ENCODE assay signal across 24 cellular contexts in genomic region chr6:107323133-107323785, GRCh38.
DNase-seq lines count a peak whose midpoint lies in the region; ATAC-seq, FAIRE-seq and TF ChIP-seq lines count a peak whose summit lies in the region.
"Had no signal": no experiment of that assay in that cellular context is flagged by ENCODE, and none has a peak within 500 bp of the region (broad histone marks: within the 10 kb centered on the region; RNA-seq: fewer than 3 reads in every experiment).

No MANE protein-coding gene starts in this region.

- H3K4me3 Mint-ChIP-seq in HFFc6 = peak overlapping the region; percentile 9; the same call in 1 of the 2 replicates
- no peak overlapping the region for H3K4me3 Mint-ChIP-seq in astrocyte (ENCODE audit: unreplicated experiment)
- H3K4me3 Mint-ChIP-seq: CD4-positive, CD25-positive, alpha-beta regulatory T cell; dendritic cell treated with granulocyte-macrophage colony-stimulating factor and Interleukin-4, amounts not matched to agents 40 ng/mL and 50 ng/mL, for 4 days; natural killer cell had no signal

- ATAC-seq in HG03469 (IDR thresholded peaks at IDR 0.05; ENCODE audit: unreplicated experiment) (no peak), GM21528 (IDR thresholded peaks at IDR 0.05; ENCODE audit: low FRiP score, unreplicated experiment) (no peak)
- ATAC-seq: A549, left cardiac atrium, natural killer cell, right lobe of liver had no signal

- H3K9ac ChIP-seq in astrocyte (ENCODE audit: low read length) = peak overlapping the region; percentile 19

- H3K27me3 Mint-ChIP-seq in HFFc6 (ENCODE audit: insufficient read depth) = peaks cover 2% of the 10 kb centered on the region; the same call in 1 of the 2 replicates
- H3K27me3 Mint-ChIP-seq in astrocyte (ENCODE audit: low read depth, unreplicated experiment) = no peaks in the 10 kb centered on the region
- H3K27me3 Mint-ChIP-seq: CD4-positive, CD25-positive, alpha-beta regulatory T cell; dendritic cell treated with granulocyte-macrophage colony-stimulating factor and Interleukin-4, amounts not matched to agents 40 ng/mL and 50 ng/mL, for 4 days had no signal

- no peak overlapping the region for H3K27ac ChIP-seq in astrocyte (ENCODE audit: low read depth, low read length)
- H3K27ac ChIP-seq: A549, breast epithelium, ovary, right lobe of liver had no signal

- H4K20me1 ChIP-seq in astrocyte (ENCODE audit: insufficient read depth, low read length) = no peaks in the 10 kb centered on the region

- DNase-seq in AG08396 (ENCODE audit: low spot score) (peak; percentile 24), HFFc6 (peak; percentile 57), astrocyte (ENCODE audit: low read depth) (peak; percentile 47), foreskin fibroblast (peak; percentile 89 to 92), DMS 273 treated with DMSO at 0.1 percent for 48 hours (lab: John Stamatoyannopoulos, UW) (no peak), AML-193 (lab: John Stamatoyannopoulos, UW) (no peak)
- DNase-seq: activated CD4-positive, alpha-beta T cell treated with anti-CD3 and anti-CD28 coated beads for 4 hours; CD4-positive, CD25-positive, alpha-beta regulatory T cell; left cardiac atrium; natural killer cell; NCI-H748 treated with DMSO at 0.1 percent for 48 hours; ovary; right lobe of liver; Right ventricle myocardium superior had no signal

- no peaks in the 10 kb centered on the region for H3K79me2 ChIP-seq in astrocyte (ENCODE audit: insufficient read depth, low read length)

- H3K4me3 ChIP-seq in astrocyte (ENCODE audit: insufficient read depth, low read depth, low read length) (no peak overlapping the region), foreskin fibroblast (ENCODE audit: low read depth in 1 of 2, low read length in 2 of 2) (no peak overlapping the region)
- H3K4me3 ChIP-seq: A549, breast epithelium, ovary, right lobe of liver had no signal

- FAIRE-seq in astrocyte (lab: Jason Lieb, UNC) = peak; percentile 41
- FAIRE-seq: A549, GM12891, GM19239, H1, TTC549 had no signal

- H3K9me3 Mint-ChIP-seq in HFFc6 = no peaks in the 10 kb centered on the region
- no peaks in the 10 kb centered on the region for H3K9me3 Mint-ChIP-seq in astrocyte (ENCODE audit: unreplicated experiment)
- H3K9me3 Mint-ChIP-seq: activated naive CD4-positive, alpha-beta T cell treated with anti-CD3 and anti-CD28 coated beads, Interleukin-2, amount 50 U/mL, for 72 hours; dendritic cell treated with granulocyte-macrophage colony-stimulating factor and Interleukin-4, amounts not matched to agents 40 ng/mL and 50 ng/mL, for 4 days; natural killer cell had no signal

- H3K4me1 ChIP-seq in astrocyte (ENCODE audit: insufficient read depth, low read length) = peaks cover 9% of the 10 kb centered on the region
- H3K4me1 ChIP-seq: A549, breast epithelium, right lobe of liver had no signal

- no peak overlapping the region for H2AFZ ChIP-seq in astrocyte (ENCODE audit: low read depth, low read length)

- H3K36me3 ChIP-seq in astrocyte (ENCODE audit: insufficient read depth, low read length) = no peaks in the 10 kb centered on the region
- H3K36me3 ChIP-seq: breast epithelium, ovary, right lobe of liver had no signal

- H3K4me1 Mint-ChIP-seq in HFFc6 (ENCODE audit: low read depth) = peaks cover 65% of the 10 kb centered on the region
- peaks cover 6% of the 10 kb centered on the region for H3K4me1 Mint-ChIP-seq in astrocyte (ENCODE audit: low read depth, unreplicated experiment)

- H3K27me3 ChIP-seq in astrocyte (ENCODE audit: insufficient read depth, low read length) = no peaks in the 10 kb centered on the region
- H3K27me3 ChIP-seq: breast epithelium, ovary, right lobe of liver had no signal

- no peak for TF ChIP-seq CTCF in HFFc6 (IDR thresholded peaks at IDR 0.05)
- no peak for TF ChIP-seq CTCF in astrocyte (IDR thresholded peaks at IDR 0.05; ENCODE audit: insufficient read depth, low read depth, low read length)
- TF ChIP-seq CTCF in foreskin fibroblast (IDR thresholded peaks at IDR 0.05; ENCODE audit: low read depth, low read length) = no peak

- H3K36me3 Mint-ChIP-seq in HFFc6 (ENCODE audit: low read depth) (no peaks in the 10 kb centered on the region), astrocyte (ENCODE audit: low read depth, unreplicated experiment) (no peaks in the 10 kb centered on the region)
- H3K36me3 Mint-ChIP-seq: activated naive CD4-positive, alpha-beta T cell treated with anti-CD3 and anti-CD28 coated beads, Interleukin-2, amount 50 U/mL, for 72 hours; natural killer cell had no signal

- H3K27ac Mint-ChIP-seq in HFFc6 = peak overlapping the region; percentile 63
- H3K27ac Mint-ChIP-seq in astrocyte (ENCODE audit: unreplicated experiment) = no peak overlapping the region
- H3K27ac Mint-ChIP-seq: activated naive CD4-positive, alpha-beta T cell treated with anti-CD3 and anti-CD28 coated beads, Interleukin-2, amount 50 U/mL, for 72 hours; CD4-positive, CD25-positive, alpha-beta regulatory T cell; dendritic cell treated with granulocyte-macrophage colony-stimulating factor and Interleukin-4, amounts not matched to agents 40 ng/mL and 50 ng/mL, for 4 days; natural killer cell had no signal

- no peaks in the 10 kb centered on the region for H3K9me3 ChIP-seq in astrocyte (ENCODE audit: insufficient read depth, low read depth, low read length)
- H3K9me3 ChIP-seq: A549, breast epithelium, ovary, right lobe of liver had no signal

- H3K4me2 ChIP-seq in astrocyte (ENCODE audit: low read length) = peak overlapping the region; percentile 27
- H3K4me2 ChIP-seq: A549 had no signal

Comparison
In these comparisons a context has a peak if more than half of its experiments do, and no peak if none do; other contexts are left out.
1. DNase-seq: peak in AG08396 (single experiment), HFFc6 (single experiment), astrocyte (single experiment) and foreskin fibroblast (2 of 2); none in DMS 273 treated with DMSO at 0.1 percent for 48 hours (single experiment) and AML-193 (0 of 2).